In genomic region chr5:177349362-177349647, GRCh38 we compare ENCODE assay signal across 3 cellular contexts.
TF ChIP-seq lines count a peak whose summit lies in the region.

No MANE protein-coding gene starts in this region.

TF ChIP-seq in SK-N-SH, 30 proteins besides CTCF, POLR2A, EP300 and RAD21 (continued from another document):
- TF ChIP-seq MAX (IDR thresholded peaks at IDR 0.05; ENCODE audit: low read depth) (no peak), GABPA (IDR thresholded peaks at IDR 0.05; ENCODE audit: low read depth) (no peak), TEAD4 (IDR thresholded peaks at IDR 0.05; ENCODE audit: borderline replicate concordance, insufficient read depth) (no peak), FOXM1 (IDR thresholded peaks at IDR 0.05; ENCODE audit: low read depth) (no peak), IRF3 (IDR thresholded peaks at IDR 0.05; ENCODE audit: low read depth, low read length) (no peak), RCOR1 (IDR thresholded peaks at IDR 0.05; ENCODE audit: low read length) (no peak)

TF ChIP-seq in SK-N-SH treated with all-trans-retinoic acid at 6 μM for 48 hours, 23 proteins besides CTCF, POLR2A, EP300 and RAD21 (continued from another document):
- no peak for TF ChIP-seq POU6F1 (CRISPR knock-in tag; IDR thresholded peaks at IDR 0.05; ENCODE audit: borderline replicate concordance, low read depth)
TF ChIP-seq in SK-N-SH treated with all-trans-retinoic acid at 6 μM for 48 hours: peak in this region for 0.

TF ChIP-seq in neural cell, 6 proteins besides CTCF, POLR2A, EP300 and RAD21 (continued from another document):
- TF ChIP-seq REST (IDR thresholded peaks at IDR 0.05; ENCODE audit: borderline replicate concordance) (no peak), EZH2 (IDR thresholded peaks at IDR 0.05; ENCODE audit: borderline replicate concordance, insufficient read depth, low read length, poor library complexity, severe bottlenecking) (no peak), TAF1 (IDR thresholded peaks at IDR 0.05; ENCODE audit: low read depth) (no peak), MXI1 (conservative IDR thresholded peaks at IDR 0.05; ENCODE audit: poor library complexity, severe bottlenecking) (no peak), SMC3 (conservative IDR thresholded peaks at IDR 0.05; ENCODE audit: poor library complexity) (no peak)
